1 cellular context compared by ENCODE assay signal in genomic region chr1:20484526-20485462, GRCh38.
TF ChIP-seq lines count a peak whose summit lies in the region.

No MANE protein-coding gene starts in this region.

TF ChIP-seq in HepG2, 621 proteins besides CTCF, POLR2A, EP300 and RAD21 (continues in another document):
- no peak for TF ChIP-seq ZFP41 (CRISPR knock-in tag; IDR thresholded peaks at IDR 0.05; ENCODE audit: borderline replicate concordance)
- TF ChIP-seq ZNF776 (CRISPR knock-in tag; IDR thresholded peaks at IDR 0.05) = no peak
- TF ChIP-seq GLI4 (CRISPR knock-in tag; IDR thresholded peaks at IDR 0.05; ENCODE audit: borderline replicate concordance) = no peak
- TF ChIP-seq ATF7-NPFF (CRISPR knock-in tag; IDR thresholded peaks at IDR 0.05; ENCODE audit: low read depth) = no peak; the same call in 1 of the 2 replicates
- TF ChIP-seq ARID5B (CRISPR knock-in tag; IDR thresholded peaks at IDR 0.05) = no peak
- TF ChIP-seq SAP130 (CRISPR knock-in tag; IDR thresholded peaks at IDR 0.05; ENCODE audit: low read depth) = peak; percentile 43
- TF ChIP-seq ZBTB14 (CRISPR knock-in tag; IDR thresholded peaks at IDR 0.05) = no peak
- 0 out of 2 replicates have a peak, but pooled peaks have one; percentile 35 for TF ChIP-seq HNRNPL (IDR thresholded peaks at IDR 0.05; ENCODE audit: low read depth, low read length)
- no peak for TF ChIP-seq ZNF597 (CRISPR knock-in tag; IDR thresholded peaks at IDR 0.05)
- TF ChIP-seq ZNF687 (CRISPR knock-in tag; IDR thresholded peaks at IDR 0.05) = no peak
- no peak for TF ChIP-seq SATB2 (CRISPR knock-in tag; IDR thresholded peaks at IDR 0.05)
- no peak for TF ChIP-seq ZMAT3 (CRISPR knock-in tag; conservative IDR thresholded peaks at IDR 0.05)
- no peak for TF ChIP-seq MTA3 (CRISPR knock-in tag; IDR thresholded peaks at IDR 0.05)
- no peak for TF ChIP-seq ATF4 (CRISPR knock-in tag; IDR thresholded peaks at IDR 0.05)
- no peak for TF ChIP-seq MAX (IDR thresholded peaks at IDR 0.05)
- 0 out of 2 replicates have a peak, but pooled peaks have one; percentile 52 for TF ChIP-seq FOXO4 (CRISPR knock-in tag; conservative IDR thresholded peaks at IDR 0.05)
- peak; percentile 29 for TF ChIP-seq TAF15 (IDR thresholded peaks at IDR 0.05; ENCODE audit: low read depth, low read length, poor library complexity, severe bottlenecking)
- no peak for TF ChIP-seq FOXJ3 (CRISPR knock-in tag; IDR thresholded peaks at IDR 0.05; ENCODE audit: borderline replicate concordance)
- TF ChIP-seq ZNF788 (CRISPR knock-in tag; IDR thresholded peaks at IDR 0.05; ENCODE audit: borderline replicate concordance) = no peak
- TF ChIP-seq IRX3 (CRISPR knock-in tag; IDR thresholded peaks at IDR 0.05; ENCODE audit: borderline replicate concordance, low read depth) = no peak
- TF ChIP-seq TEF (CRISPR knock-in tag; IDR thresholded peaks at IDR 0.05) = no peak
- TF ChIP-seq ZNF501 (CRISPR knock-in tag; IDR thresholded peaks at IDR 0.05) = peak; percentile 49; the same call in 1 of the 2 replicates
- TF ChIP-seq SMAD1 (CRISPR knock-in tag; IDR thresholded peaks at IDR 0.05; ENCODE audit: borderline replicate concordance, low read depth) = no peak
- no peak for TF ChIP-seq SALL2 (CRISPR knock-in tag; IDR thresholded peaks at IDR 0.05)
- 0 out of 2 replicates have a peak, but pooled peaks have one; percentile 10 for TF ChIP-seq KDM5A (IDR thresholded peaks at IDR 0.05; ENCODE audit: borderline replicate concordance, low read length)
- TF ChIP-seq MEIS2 (CRISPR knock-in tag; IDR thresholded peaks at IDR 0.05) = no peak
- TF ChIP-seq XBP1 (CRISPR knock-in tag; IDR thresholded peaks at IDR 0.05) = no peak
- no peak for TF ChIP-seq GMEB1 (CRISPR knock-in tag; IDR thresholded peaks at IDR 0.05; ENCODE audit: borderline replicate concordance)
- TF ChIP-seq ZNF639 (CRISPR knock-in tag; conservative IDR thresholded peaks at IDR 0.05) = no peak
- TF ChIP-seq UBTF (CRISPR knock-in tag; IDR thresholded peaks at IDR 0.05) = peak; percentile 3; the same call in 1 of the 2 replicates
- TF ChIP-seq CC2D1A (CRISPR knock-in tag; IDR thresholded peaks at IDR 0.05) = no peak
- TF ChIP-seq ZNF563 (CRISPR knock-in tag; IDR thresholded peaks at IDR 0.05) = peak; percentile 52; the same call in 1 of the 2 replicates
- peak; percentile 96 for TF ChIP-seq RBFOX2 (IDR thresholded peaks at IDR 0.05; ENCODE audit: low read depth, low read length)
- no peak for TF ChIP-seq ZNF775 (CRISPR knock-in tag; IDR thresholded peaks at IDR 0.05; ENCODE audit: borderline replicate concordance)
